25 cellular contexts compared by ENCODE assay signal in genomic region chr20:36742558-36742957, GRCh38.
"Had no signal": no experiment of that assay in that cellular context is flagged by ENCODE, and none has a peak within 500 bp of the region (broad histone marks: within the 10 kb centered on the region; RNA-seq: fewer than 3 reads in every experiment).

No MANE protein-coding gene starts in this region.

- ATAC-seq: foreskin keratinocyte; left lobe of liver; mucosa of descending colon; natural killer cell treated with Interleukin-12 subunit alpha and Interleukin-12 subunit beta and Interleukin-15 and Interleukin-18, amount 100 ng/mL, for 72 hours; sciatic nerve; stimulated activated effector memory CD8-positive, alpha-beta T cell treated with anti-CD3 and anti-CD28 coated beads, Interleukin-12 subunit alpha, Interleukin-12 subunit beta, amount 100 ng/mL, for 72 hours; stimulated activated naive CD8-positive, alpha-beta T cell treated with anti-CD3 and anti-CD28 coated beads, Interleukin-15, Interleukin-2, amounts not matched to agents 100 U/mL and 50 U/mL, for 24 hours had no signal

- H3K27ac Mint-ChIP-seq: mesothelial cell of epicardium; natural killer cell treated with Interleukin-12 subunit alpha and Interleukin-12 subunit beta and Interleukin-15 and Interleukin-18, amount 100 ng/mL, for 72 hours; neural progenitor cell; stimulated activated effector memory CD8-positive, alpha-beta T cell treated with anti-CD3 and anti-CD28 coated beads, Interleukin-12 subunit alpha, Interleukin-12 subunit beta, amount 100 ng/mL, for 72 hours; type B pancreatic cell had no signal

- H3K9me3 ChIP-seq: esophagus muscularis mucosa, mucosa of descending colon, prostate gland, testis, tibial artery had no signal

- H3K4me3 Mint-ChIP-seq: mesothelial cell of epicardium; natural killer cell treated with Interleukin-12 subunit alpha and Interleukin-12 subunit beta and Interleukin-15 and Interleukin-18, amount 100 ng/mL, for 72 hours; neural progenitor cell; stimulated activated effector memory CD8-positive, alpha-beta T cell treated with anti-CD3 and anti-CD28 coated beads, Interleukin-12 subunit alpha, Interleukin-12 subunit beta, amount 100 ng/mL, for 72 hours; type B pancreatic cell had no signal

- H3K36me3 ChIP-seq: esophagus muscularis mucosa, neural progenitor cell, prostate gland, tibial artery had no signal

- FAIRE-seq: endothelial cell of umbilical vein, kidney had no signal

- H3K27me3 Mint-ChIP-seq: naive B cell; natural killer cell treated with Interleukin-12 subunit alpha and Interleukin-12 subunit beta and Interleukin-15 and Interleukin-18, amount 100 ng/mL, for 72 hours; type B pancreatic cell had no signal

- H3K36me3 Mint-ChIP-seq: mesothelial cell of epicardium; naive B cell; natural killer cell treated with Interleukin-12 subunit alpha and Interleukin-12 subunit beta and Interleukin-15 and Interleukin-18, amount 100 ng/mL, for 72 hours; neural progenitor cell; stimulated activated effector memory CD8-positive, alpha-beta T cell treated with anti-CD3 and anti-CD28 coated beads, Interleukin-12 subunit alpha, Interleukin-12 subunit beta, amount 100 ng/mL, for 72 hours; type B pancreatic cell had no signal

- H3K9ac ChIP-seq: neural progenitor cell had no signal

- H3K27ac ChIP-seq: coronary artery, esophagus muscularis mucosa, foreskin keratinocyte, neural progenitor cell, prostate gland, testis, tibial artery had no signal

- H3K4me1 ChIP-seq: neural progenitor cell had no signal

- H3K4me3 ChIP-seq: coronary artery, esophagus muscularis mucosa, mucosa of descending colon, neural progenitor cell, prostate gland, testis, tibial artery had no signal

- H3K9me3 Mint-ChIP-seq: mesothelial cell of epicardium; naive B cell; natural killer cell treated with Interleukin-12 subunit alpha and Interleukin-12 subunit beta and Interleukin-15 and Interleukin-18, amount 100 ng/mL, for 72 hours; neural progenitor cell; stimulated activated effector memory CD8-positive, alpha-beta T cell treated with anti-CD3 and anti-CD28 coated beads, Interleukin-12 subunit alpha, Interleukin-12 subunit beta, amount 100 ng/mL, for 72 hours; type B pancreatic cell had no signal

- H3K27me3 ChIP-seq: foreskin keratinocyte, testis, tibial artery had no signal

- DNase-seq: dermis blood vessel endothelial cell; effector memory CD4-positive, alpha-beta T cell; foreskin keratinocyte; glutamatergic neuron; kidney; mesenchymal stem cell; mucosa of descending colon; naive B cell; stimulated activated CD4-positive, alpha-beta T cell treated with anti-CD3 and anti-CD28 coated beads, Interleukin-2, amount 100 ng/mL, for 24 hours; stimulated activated CD4-positive, alpha-beta T cell treated with anti-CD3 and anti-CD28 coated beads, Interleukin-4, amount 100 ng/mL, for 24 hours; stimulated activated naive CD8-positive, alpha-beta T cell treated with anti-CD3 and anti-CD28 coated beads, Interleukin-15, Interleukin-2, amounts not matched to agents 100 U/mL and 50 U/mL, for 24 hours; substantia nigra; testis; tibial artery had no signal
